In the genomic region with DNA sequence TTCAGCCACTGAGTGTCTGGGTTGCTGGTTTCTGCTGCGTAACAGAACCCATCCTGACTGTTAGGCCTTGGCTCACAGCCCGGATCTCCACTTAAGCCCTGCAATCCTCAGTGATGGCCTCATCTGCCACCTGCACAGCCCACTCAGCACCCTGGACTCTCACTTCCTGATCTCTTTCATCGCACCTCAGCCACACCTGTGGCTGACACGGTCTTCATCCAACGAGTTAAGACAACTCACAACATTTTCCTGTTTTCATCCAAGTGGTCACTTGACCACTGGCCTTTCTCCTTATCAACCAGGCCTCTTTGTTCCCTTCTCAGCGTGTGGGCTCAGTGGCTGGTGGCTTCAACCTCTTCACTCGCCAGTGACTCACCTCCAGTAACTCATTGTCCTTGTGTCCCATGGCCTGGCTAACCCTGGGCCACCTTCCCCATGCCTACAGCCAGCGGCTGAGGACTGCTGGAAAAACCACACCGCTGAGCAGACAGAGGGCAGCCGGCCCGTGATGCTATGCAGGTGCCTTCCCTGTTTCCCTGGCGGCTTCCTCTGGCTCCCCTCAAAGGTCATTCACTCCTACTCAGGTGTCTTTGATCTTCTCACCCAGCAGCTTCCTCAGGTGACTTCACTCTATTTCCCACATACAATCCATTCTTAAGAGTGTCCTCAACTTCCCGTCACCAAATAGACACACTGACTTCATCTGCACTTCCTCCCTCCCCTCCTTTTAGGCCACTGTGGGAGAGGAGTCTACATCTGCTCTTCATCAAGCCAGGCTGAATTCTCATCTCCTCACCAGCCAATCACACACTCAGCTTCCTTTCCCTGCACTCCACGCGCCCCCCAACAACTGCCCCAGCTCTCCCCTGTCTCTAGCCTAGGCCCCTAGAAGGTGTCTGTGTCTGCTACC, we compare ENCODE assay signal across 11 cellular contexts. TPM values are rescaled to one million over a fixed set of nuclear protein-coding genes. Genes with fewer than 3 reads are reported as not detected.
DNase-seq lines count a peak whose midpoint lies in the region; ATAC-seq and TF ChIP-seq lines count a peak whose summit lies in the region.
"Had no signal": no experiment of that assay in that cellular context is flagged by ENCODE, and none has a peak within 500 bp of the region (broad histone marks: within the 10 kb centered on the region; RNA-seq: fewer than 3 reads in every experiment).

No MANE protein-coding gene starts in this region.

- peak; percentile 42 to 68 for DNase-seq in NCI-H2081 (lab: John Stamatoyannopoulos, UW)
- no peak for DNase-seq in NCI-H2081 treated with DMSO at 0.1 percent for 48 hours (lab: John Stamatoyannopoulos, UW)
- peak; percentile 53 for DNase-seq in NCI-H226
- no peak for DNase-seq in neuronal stem cell (ENCODE audit: low spot score)
- no peak for DNase-seq in NCI-H2227 treated with DMSO at 0.1 percent for 48 hours (lab: John Stamatoyannopoulos, UW)
- no peak for DNase-seq in ascending aorta (ENCODE audit: low spot score in 2 of 2)
- DNase-seq: activated naive CD4-positive, alpha-beta T cell treated with anti-CD3 and anti-CD28 coated beads, Interleukin-2, amount 10 ng/mL, durations not matched to agents 7 days and 5 days; stomach had no signal

- H2AK5ac ChIP-seq in neuronal stem cell (ENCODE audit: low read depth, low read length) = peak overlapping the region; percentile 11

- peak overlapping the region; percentile 32 for H2BK5ac ChIP-seq in neuronal stem cell (ENCODE audit: low read length)

- H3K27me3 ChIP-seq in neuronal stem cell (ENCODE audit: control insufficient read depth in 3 of 3, insufficient read depth in 3 of 3, low read depth in 1 of 3, low read length in 3 of 3) (no peaks in the 10 kb centered on the region), ascending aorta (no peaks in the 10 kb centered on the region)
- H3K27me3 ChIP-seq: stomach had no signal

- peak overlapping the region in 1 of 5 experiments; percentile 6 for H3K4me3 Mint-ChIP-seq in brain
- H3K4me3 Mint-ChIP-seq: activated naive CD4-positive, alpha-beta T cell treated with anti-CD3 and anti-CD28 coated beads, Interleukin-2, amount 10 ng/mL, durations not matched to agents 7 days and 5 days had no signal

- WGBS in neuronal stem cell (ENCODE audit: extremely low coverage in 2 of 2, insufficient read length in 2 of 2, insufficient replicate concordance in 1 of 2), 2 donors = no CpG with 5 or more reads among the region's 15 CpGs

- peaks cover 2% of the 10 kb centered on the region for H3K79me1 ChIP-seq in neuronal stem cell (ENCODE audit: low read depth, low read length)

- H3K27ac Mint-ChIP-seq in brain = peak overlapping the region in 4 of 5 experiments; percentile 75 to 97 (median 88)
- H3K27ac Mint-ChIP-seq: activated naive CD4-positive, alpha-beta T cell treated with anti-CD3 and anti-CD28 coated beads, Interleukin-2, amount 10 ng/mL, durations not matched to agents 7 days and 5 days had no signal

- H3K9me3 Mint-ChIP-seq in brain = peaks cover 0 to 6% (median 0%) of the 10 kb centered on the region in 5 experiments
- H3K9me3 Mint-ChIP-seq: activated naive CD4-positive, alpha-beta T cell treated with anti-CD3 and anti-CD28 coated beads, Interleukin-2, amount 10 ng/mL, durations not matched to agents 7 days and 5 days had no signal

- no peak overlapping the region for H3K4me2 ChIP-seq in neuronal stem cell (ENCODE audit: insufficient read depth, low read length, poor library complexity, severe bottlenecking)

- H3K4ac ChIP-seq in neuronal stem cell (ENCODE audit: low read length) = no peak overlapping the region

- H2BK12ac ChIP-seq in neuronal stem cell (ENCODE audit: low read length) = no peak overlapping the region

- no peak overlapping the region for H2BK120ac ChIP-seq in neuronal stem cell (ENCODE audit: low read depth, low read length)

- peak overlapping the region; percentile 63 for H3K18ac ChIP-seq in neuronal stem cell (ENCODE audit: low read length)

- H2BK15ac ChIP-seq in neuronal stem cell (ENCODE audit: low read length) = peak overlapping the region; percentile 45

- TF ChIP-seq CTCF in brain (conservative IDR thresholded peaks at IDR 0.05) = no peak
- no peak for TF ChIP-seq CTCF in ascending aorta (IDR thresholded peaks at IDR 0.05)

- no peak overlapping the region for H4K8ac ChIP-seq in neuronal stem cell (ENCODE audit: low read depth, low read length)

- peak overlapping the region; percentile 50 for H3K9ac ChIP-seq in neuronal stem cell (ENCODE audit: low read depth, low read length, poor library complexity)

- peaks cover 85% of the 10 kb centered on the region for H3K4me1 Mint-ChIP-seq in brain
- H3K4me1 Mint-ChIP-seq: activated naive CD4-positive, alpha-beta T cell treated with anti-CD3 and anti-CD28 coated beads, Interleukin-2, amount 10 ng/mL, durations not matched to agents 7 days and 5 days had no signal

- no peaks in the 10 kb centered on the region for H3K27me3 Mint-ChIP-seq in brain
- H3K27me3 Mint-ChIP-seq: activated naive CD4-positive, alpha-beta T cell treated with anti-CD3 and anti-CD28 coated beads, Interleukin-2, amount 10 ng/mL, durations not matched to agents 7 days and 5 days had no signal

- intact Hi-C loops in ascending aorta (cut with DNase I) = loop anchor here (5.0 kb wide), 1 partner anchor 122 kb away; no protein-coding TSS in a partner anchor

- H3K36me3 ChIP-seq in neuronal stem cell (replicated peaks in 1 of 2; ENCODE audit: control insufficient read depth in 2 of 2, insufficient read depth in 2 of 2, low read length in 2 of 2) (no peaks in the 10 kb centered on the region), ascending aorta (no peaks in the 10 kb centered on the region)
- H3K36me3 ChIP-seq: stomach had no signal

- no peak overlapping the region for H4K91ac ChIP-seq in neuronal stem cell (ENCODE audit: low read depth, low read length, poor library complexity)

- ATAC-seq in GM19455 (IDR thresholded peaks at IDR 0.05; ENCODE audit: unreplicated experiment) = no peak

- H3K9me3 ChIP-seq in neuronal stem cell (replicated peaks in 1 of 2; ENCODE audit: control insufficient read depth in 2 of 2, insufficient read depth in 1 of 2, low read depth in 1 of 2, low read length in 2 of 2) (peaks cover 0 to 2% of the 10 kb centered on the region in 2 donors), ascending aorta (no peaks in the 10 kb centered on the region)
- H3K9me3 ChIP-seq: stomach had no signal

- peak overlapping the region; percentile 65 for H3K14ac ChIP-seq in neuronal stem cell (ENCODE audit: low read length)

- H3K27ac ChIP-seq in neuronal stem cell (replicated peaks; ENCODE audit: low read length) (no peak overlapping the region), ascending aorta (no peak overlapping the region)

- H3K36me3 Mint-ChIP-seq in brain = no peaks in the 10 kb centered on the region
- H3K36me3 Mint-ChIP-seq: activated naive CD4-positive, alpha-beta T cell treated with anti-CD3 and anti-CD28 coated beads, Interleukin-2, amount 10 ng/mL, durations not matched to agents 7 days and 5 days had no signal

- H2AFZ ChIP-seq in neuronal stem cell (ENCODE audit: low read length) = no peak overlapping the region

- H3K4me1 ChIP-seq in neuronal stem cell (ENCODE audit: control insufficient read depth in 2 of 2, insufficient read depth in 1 of 2, low read depth in 1 of 2, low read length in 2 of 2) = peaks cover 8 to 9% of the 10 kb centered on the region in 2 donors
- peaks cover 6 to 22% of the 10 kb centered on the region in 2 donors for H3K4me1 ChIP-seq in ascending aorta

- H3K4me3 ChIP-seq in neuronal stem cell (ENCODE audit: low read length in 2 of 2) (no peak overlapping the region), ascending aorta (no peak overlapping the region)
- H3K4me3 ChIP-seq: stomach had no signal

- peak overlapping the region; percentile 35 for H3K23ac ChIP-seq in neuronal stem cell (ENCODE audit: low read depth, low read length, poor library complexity)

RNA-seq across cellular contexts. Expression of gene EDN2, which starts 19.9 kb away (rescaled TPM):
- not detected for polyA plus RNA-seq in brain (ENCODE audit: insufficient read depth, low read depth, low replicate concordance)
- 0.04 TPM for polyA plus RNA-seq in neuronal stem cell (2013, experiment 1 of 2)
- not detected for polyA plus RNA-seq in neuronal stem cell (2013, experiment 2 of 2)
- total RNA-seq in ascending aorta = not detected
- total RNA-seq: T-helper 1 cell treated with Interleukin-12 subunit alpha and Interleukin-12 subunit beta and Interleukin-4 antibody, amounts not matched to agents 30 ng/mL and 1 ng/mL, for 36 hours had no signal

Comparison
In these comparisons a context has a peak if more than half of its experiments do, and no peak if none do; other contexts are left out.
1. DNase-seq: peak in NCI-H2081 (2 of 2) and NCI-H226 (single experiment); none in NCI-H2081 treated with DMSO at 0.1 percent for 48 hours (single experiment), neuronal stem cell (single experiment), NCI-H2227 treated with DMSO at 0.1 percent for 48 hours (single experiment) and ascending aorta (0 of 2).